In the genomic region with DNA sequence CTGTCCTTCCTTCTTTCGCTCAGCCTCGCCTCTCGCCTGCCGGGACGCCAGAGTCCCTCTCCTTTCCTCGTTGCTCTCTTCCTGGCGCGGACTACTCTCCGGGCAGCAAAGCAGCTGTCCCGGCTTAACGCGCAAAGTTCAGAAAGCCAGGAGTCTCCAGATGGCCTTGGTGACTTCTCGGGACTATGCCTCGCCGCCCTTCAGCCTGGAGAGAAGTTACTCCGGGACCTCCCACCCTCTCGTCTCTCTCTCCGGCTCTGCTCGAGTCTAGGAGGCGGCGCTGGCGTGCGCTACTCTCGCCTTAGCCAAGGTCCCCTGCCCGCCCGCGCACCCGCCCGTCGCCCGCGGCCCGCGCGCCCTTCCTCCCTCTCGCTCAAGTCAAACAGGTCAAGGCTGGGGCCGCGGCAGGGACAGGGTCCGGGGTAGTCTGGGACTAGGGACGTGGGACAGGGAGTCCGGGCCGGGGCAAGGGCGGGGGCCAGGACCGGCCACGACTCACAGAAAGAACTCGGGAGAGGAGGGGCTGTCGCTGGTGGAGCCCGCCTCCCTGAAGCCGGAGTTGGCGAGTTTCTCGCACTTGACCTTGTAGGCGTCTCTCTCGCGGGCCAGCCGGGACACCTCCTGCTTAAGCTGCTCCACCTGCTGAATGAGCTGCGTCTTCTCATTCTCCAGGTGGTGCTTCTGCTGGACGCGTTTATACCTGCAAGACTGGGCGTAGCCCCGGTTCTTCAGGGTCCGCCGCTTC, we compare ENCODE assay signal across 8 cellular contexts. TPM values are rescaled to one million over a fixed set of nuclear protein-coding genes. Genes with fewer than 3 reads are reported as not detected.
DNase-seq lines count a peak whose midpoint lies in the region; ATAC-seq and TF ChIP-seq lines count a peak whose summit lies in the region.

No MANE protein-coding gene starts in this region.

- in situ Hi-C loops in KBM-7 (cut with MboI; ENCODE audit: low pct_unique_long_range_greater_than_20kb, low sequenced_read_pairs), result no loop called here

- no peaks in the 10 kb centered on the region for H3K36me3 ChIP-seq in ES-I3 (ENCODE audit: insufficient read depth, low read length)
- no peaks in the 10 kb centered on the region for H3K36me3 ChIP-seq in psoas muscle (ENCODE audit: insufficient read depth in 1 of 2, low read depth in 1 of 2)

- H3K4me1 ChIP-seq in ES-I3 (ENCODE audit: insufficient read depth, low read length) (peaks cover 5% of the 10 kb centered on the region; the same call in 1 of the 2 replicates), psoas muscle (peaks cover 19% of the 10 kb centered on the region)

- H3K27me3 ChIP-seq in psoas muscle (ENCODE audit: insufficient read depth in 3 of 3, low read length in 2 of 3), result peaks cover 0 to 18% (median 8%) of the 10 kb centered on the region in 3 donors

- peak overlapping the region; percentile 93 for H3K27ac ChIP-seq in psoas muscle

- H3K4me3 ChIP-seq in WI38 (ENCODE audit: low read depth, low read length), result peak overlapping the region; percentile 43
- peak overlapping the region; percentile 76 for H3K4me3 ChIP-seq in psoas muscle

- peak overlapping the region; percentile 70 for H3K9ac ChIP-seq in ES-I3 (ENCODE audit: low read depth, low read length)

- TF ChIP-seq CTCF in WI38 (IDR thresholded peaks at IDR 0.05; ENCODE audit: low read depth, low read length), result no peak
- TF ChIP-seq CTCF in psoas muscle (IDR thresholded peaks at IDR 0.05), result no peak

- intact Hi-C loops in left ventricle myocardium superior (cut with micrococcal nuclease), result no loop called here
- intact Hi-C loops in psoas muscle (cut with DNase I), result loop anchor here (2.0 to 10.0 kb wide), 2 partner anchors 403 to 421 kb away; no protein-coding TSS in a partner anchor

- ATAC-seq in left ventricle myocardium superior (peak; percentile 22), psoas muscle (peak; percentile 1 to 32 (median 13)), HG03378 (IDR thresholded peaks at IDR 0.05; ENCODE audit: unreplicated experiment) (no peak)

- DNase-seq in left ventricle myocardium superior, result peak; percentile 86
- peak; percentile 58 to 84 for DNase-seq in psoas muscle
- DNase-seq in SIG-M5 treated with dmso at 0.1 percent for 504 hours (lab: John Stamatoyannopoulos, UW; ENCODE audit: unreplicated experiment), result no peak
- no peak for DNase-seq in KBM-7
- no peak for DNase-seq in epidermal melanocyte (ENCODE audit: insufficient read length, low spot score)

- WGBS in psoas muscle, 3 donors, result 1% methylated on average over 40 to 62 of the region's 62 CpGs

- no peaks in the 10 kb centered on the region for H3K9me3 ChIP-seq in ES-I3 (ENCODE audit: control insufficient read depth, insufficient read depth, low read length)
- H3K9me3 ChIP-seq in psoas muscle, result no peaks in the 10 kb centered on the region

RNA-seq across cellular contexts. Expression of a gene that starts 1.5 kb away (rescaled TPM):
- total RNA-seq in left ventricle myocardium superior, result 12.9 TPM
- total RNA-seq in psoas muscle, result 10 to 100 TPM in 2 of 4 donors, 1 to 10 TPM in 2; 6.1 to 63.2 (median 33.4) TPM
- 10 to 100 TPM in 2 of 3 donors, 1 to 10 TPM in 1; 4.7 to 14.1 (median 11.0) TPM for polyA plus RNA-seq in psoas muscle

Comparison
In these comparisons a context has a peak if more than half of its experiments do, and no peak if none do; other contexts are left out.
1. DNase-seq: peak in left ventricle myocardium superior (single experiment) and psoas muscle (2 of 2); none in SIG-M5 treated with dmso at 0.1 percent for 504 hours (single experiment), KBM-7 (single experiment) and epidermal melanocyte (single experiment).